In genomic region chr1:2273401-2274090, GRCh38 we compare ENCODE assay signal across 19 cellular contexts. TPM values are rescaled to one million over a fixed set of nuclear protein-coding genes. Genes with fewer than 3 reads are reported as not detected.
DNase-seq lines count a peak whose midpoint lies in the region; ATAC-seq, FAIRE-seq and TF ChIP-seq lines count a peak whose summit lies in the region.
"Had no signal": no experiment of that assay in that cellular context is flagged by ENCODE, and none has a peak within 500 bp of the region (broad histone marks: within the 10 kb centered on the region; RNA-seq: fewer than 3 reads in every experiment).

No MANE protein-coding gene starts in this region.

- no peak for TF ChIP-seq POLR2A in HepG2 (IDR thresholded peaks at IDR 0.05; ENCODE audit: insufficient read depth in 1 of 2, low read depth in 2 of 2, low read length in 2 of 2)
- no peak for TF ChIP-seq POLR2A in sigmoid colon (IDR thresholded peaks at IDR 0.05)

- no peak for TF ChIP-seq EP300 in HepG2 (IDR thresholded peaks at IDR 0.05; ENCODE audit: low read depth in 2 of 2, low read length in 2 of 2)
- no peak for TF ChIP-seq EP300 in HepG2 (CRISPR knock-in tag; IDR thresholded peaks at IDR 0.05; ENCODE audit: borderline replicate concordance)
- TF ChIP-seq EP300 in sigmoid colon (IDR thresholded peaks at IDR 0.05) = no peak

- FAIRE-seq in astrocyte (lab: Jason Lieb, UNC) (no peak), HepG2 (lab: Jason Lieb, UNC) (no peak)
- FAIRE-seq: GM12891, keratinocyte had no signal

- no peaks in the 10 kb centered on the region for H3K9me3 Mint-ChIP-seq in CD4-positive, alpha-beta T cell
- no peaks in the 10 kb centered on the region for H3K9me3 Mint-ChIP-seq in astrocyte (ENCODE audit: unreplicated experiment)
- no peaks in the 10 kb centered on the region for H3K9me3 Mint-ChIP-seq in type B pancreatic cell
- H3K9me3 Mint-ChIP-seq: IgD-negative memory B cell, naive B cell had no signal

- no peaks in the 10 kb centered on the region for H3K9me3 ChIP-seq in CD4-positive, alpha-beta T cell (ENCODE audit: control insufficient read depth, low read length)
- H3K9me3 ChIP-seq in astrocyte (ENCODE audit: insufficient read depth, low read depth, low read length) (no peaks in the 10 kb centered on the region), HepG2 (ENCODE audit: low read length) (no peaks in the 10 kb centered on the region), sigmoid colon (no peaks in the 10 kb centered on the region)
- H3K9me3 ChIP-seq: gastrocnemius medialis had no signal

- TF ChIP-seq CTCF in CD4-positive, alpha-beta T cell (IDR thresholded peaks at IDR 0.05) = no peak
- TF ChIP-seq CTCF in astrocyte (IDR thresholded peaks at IDR 0.05; ENCODE audit: insufficient read depth, low read depth, low read length) = no peak
- no peak for TF ChIP-seq CTCF in HepG2 (CRISPR knock-in tag; IDR thresholded peaks at IDR 0.05)
- no peak for TF ChIP-seq CTCF in sigmoid colon (IDR thresholded peaks at IDR 0.05)
- no peak for TF ChIP-seq CTCF in type B pancreatic cell (conservative IDR thresholded peaks at IDR 0.05)

- no peak for DNase-seq in CD4-positive, alpha-beta T cell
- DNase-seq in astrocyte (ENCODE audit: low read depth) (no peak), HepG2 (ENCODE audit: low spot score) (no peak), sigmoid colon (no peak), dedifferentiated amniotic fluid mesenchymal stem cell (ENCODE audit: extremely low spot score) (no peak), T-helper 1 cell (no peak), NCI-H226 (no peak), type B pancreatic cell (ENCODE audit: extremely low spot score, unreplicated experiment) (no peak)
- DNase-seq: activated CD4-positive, alpha-beta T cell treated with anti-CD3 and anti-CD28 coated beads, Interleukin-2, amount 50 U/mL, for 4 hours; effector memory CD4-positive, alpha-beta T cell; gastrocnemius medialis; naive B cell; NCI-H1048; SIG-M5 had no signal

- POLR2A ChIA-PET in CD4-positive, alpha-beta T cell (lab: Charles Lee) = no interaction called here
- POLR2A ChIA-PET in HepG2 (lab: Yijun Ruan, JAX) = no interaction called here

- no peak overlapping the region for H2AFZ ChIP-seq in astrocyte (ENCODE audit: low read depth, low read length)
- no peak overlapping the region for H2AFZ ChIP-seq in HepG2 (ENCODE audit: low read length)

- peaks cover 99% of the 10 kb centered on the region for H3K79me2 ChIP-seq in astrocyte (ENCODE audit: insufficient read depth, low read length)
- peaks cover 93% of the 10 kb centered on the region for H3K79me2 ChIP-seq in HepG2 (ENCODE audit: insufficient read depth, low read length)

- H3K27me3 ChIP-seq in CD4-positive, alpha-beta T cell (ENCODE audit: control insufficient read depth, insufficient read depth, low read length) = no peaks in the 10 kb centered on the region
- H3K27me3 ChIP-seq in astrocyte (ENCODE audit: insufficient read depth, low read length) = no peaks in the 10 kb centered on the region
- H3K27me3 ChIP-seq in HepG2 (ENCODE audit: control insufficient read depth in 1 of 2, insufficient read depth in 2 of 2, low read length in 2 of 2) = no peaks in the 10 kb centered on the region
- no peaks in the 10 kb centered on the region for H3K27me3 ChIP-seq in sigmoid colon
- H3K27me3 ChIP-seq: gastrocnemius medialis had no signal

- H3K36me3 ChIP-seq in astrocyte (ENCODE audit: insufficient read depth, low read length) (no peaks in the 10 kb centered on the region), HepG2 (replicated peaks in 1 of 2; ENCODE audit: control insufficient read depth in 1 of 2, insufficient read depth in 2 of 2, low read length in 2 of 2) (peaks cover 3 to 14% of the 10 kb centered on the region in 2 experiments; a peak in 4 of 5 replicates), sigmoid colon (no peaks in the 10 kb centered on the region)
- H3K36me3 ChIP-seq: gastrocnemius medialis had no signal

- BruUV-seq in HepG2 (replicated peaks; lab: Mats Ljungman, UMichigan) = no TSS peak

- CTCF ChIA-PET in CD4-positive, alpha-beta T cell (lab: Charles Lee) = no interaction called here
- CTCF ChIA-PET in HepG2 (lab: Yijun Ruan, JAX; ENCODE audit: low intra/inter-chr PET ratio, low total read pairs) = no interaction called here

- H3K27me3 Mint-ChIP-seq in CD4-positive, alpha-beta T cell = no peaks in the 10 kb centered on the region
- H3K27me3 Mint-ChIP-seq in astrocyte (ENCODE audit: low read depth, unreplicated experiment) (no peaks in the 10 kb centered on the region), type B pancreatic cell (no peaks in the 10 kb centered on the region)
- H3K27me3 Mint-ChIP-seq: brain, IgD-negative memory B cell, naive B cell had no signal

- peak; percentile 4 for ATAC-seq in CD4-positive, alpha-beta T cell (ENCODE audit: poor library complexity)
- no peak for ATAC-seq in HepG2
- ATAC-seq: gastrocnemius medialis had no signal

- peaks cover 73% of the 10 kb centered on the region for H3K4me1 Mint-ChIP-seq in CD4-positive, alpha-beta T cell (ENCODE audit: low read depth)
- H3K4me1 Mint-ChIP-seq in astrocyte (ENCODE audit: low read depth, unreplicated experiment) (peaks cover 49% of the 10 kb centered on the region), type B pancreatic cell (ENCODE audit: unreplicated experiment) (peaks cover 36% of the 10 kb centered on the region)

- H3K4me3 Mint-ChIP-seq in CD4-positive, alpha-beta T cell = peak overlapping the region; percentile 76
- H3K4me3 Mint-ChIP-seq in astrocyte (ENCODE audit: unreplicated experiment) = no peak overlapping the region
- H3K4me3 Mint-ChIP-seq in type B pancreatic cell = no peak overlapping the region
- H3K4me3 Mint-ChIP-seq: brain had no signal

- H4K20me1 ChIP-seq in astrocyte (ENCODE audit: insufficient read depth, low read length) (peaks cover 100% of the 10 kb centered on the region), HepG2 (ENCODE audit: insufficient read depth, low read length) (peaks cover 79% of the 10 kb centered on the region)

- H3K4me2 ChIP-seq in astrocyte (ENCODE audit: low read length) = no peak overlapping the region
- no peak overlapping the region for H3K4me2 ChIP-seq in HepG2 (ENCODE audit: low read depth, low read length)

- no peak for TF ChIP-seq RAD21 in HepG2 (CRISPR knock-in tag; IDR thresholded peaks at IDR 0.05)

- in situ Hi-C loops in HepG2 (cut with HindIII; ENCODE audit: extremely low pct_ligation_motif_present, low pct_unique_long_range_greater_than_20kb) = no loop called here

- H3K27ac ChIP-seq in CD4-positive, alpha-beta T cell (ENCODE audit: low read depth, low read length) = no peak overlapping the region
- H3K27ac ChIP-seq in astrocyte (ENCODE audit: low read depth, low read length) (no peak overlapping the region), HepG2 (ENCODE audit: extremely low read length, insufficient read depth, low read length) (no peak overlapping the region), sigmoid colon (peak overlapping the region; percentile 71 to 81 (median 75))

- intact Hi-C loops in CD4-positive, alpha-beta T cell (cut with DNase I, micrococcal nuclease) = no loop called here
- intact Hi-C loops in HepG2 (cut with micrococcal nuclease; ENCODE audit: unreplicated experiment) (no loop called here), sigmoid colon (cut with DNase I) (loop anchor here (5.0 kb wide), 1 partner anchor 36 kb away; no protein-coding TSS in a partner anchor)

- peak overlapping the region; percentile 91 for H3K27ac Mint-ChIP-seq in CD4-positive, alpha-beta T cell
- H3K27ac Mint-ChIP-seq in astrocyte (ENCODE audit: unreplicated experiment) (peak overlapping the region; percentile 53), type B pancreatic cell (no peak overlapping the region)

- H3K4me3 ChIP-seq in astrocyte (ENCODE audit: insufficient read depth, low read depth, low read length) (no peak overlapping the region), HepG2 (replicated peaks in 1 of 3; ENCODE audit: insufficient read depth in 1 of 3, low read depth in 2 of 3, low read length in 3 of 3) (no peak overlapping the region), sigmoid colon (peak overlapping the region in 1 of 4 donors; percentile 7)
- H3K4me3 ChIP-seq: gastrocnemius medialis, smooth muscle cell had no signal

- peaks cover 40% of the 10 kb centered on the region for H3K4me1 ChIP-seq in astrocyte (ENCODE audit: insufficient read depth, low read length)
- peaks cover 69% of the 10 kb centered on the region for H3K4me1 ChIP-seq in HepG2 (ENCODE audit: insufficient read depth, low read length)
- H3K4me1 ChIP-seq in sigmoid colon = peaks cover 0 to 100% (median 99%) of the 10 kb centered on the region in 4 donors

- H3K36me3 Mint-ChIP-seq in CD4-positive, alpha-beta T cell (ENCODE audit: low read depth) = peaks cover 56% of the 10 kb centered on the region
- H3K36me3 Mint-ChIP-seq in astrocyte (ENCODE audit: low read depth, unreplicated experiment) (no peaks in the 10 kb centered on the region), type B pancreatic cell (no peaks in the 10 kb centered on the region)
- H3K36me3 Mint-ChIP-seq: IgD-negative memory B cell had no signal

- WGBS in HepG2 (ENCODE audit: low lambda C conversion rate) = 89% methylated on average over 16 of the region's 29 CpGs
- WGBS in sigmoid colon, 2 donors = 87 to 90% methylated on average over 29 of the region's 29 CpGs

- H3K9ac ChIP-seq in astrocyte (ENCODE audit: low read length) (no peak overlapping the region), HepG2 (ENCODE audit: insufficient read depth, low read depth, low read length) (no peak overlapping the region)

RNA-seq across cellular contexts. Expression of gene SKI, which starts 45.4 kb away (rescaled TPM):
- total RNA-seq in CD4-positive, alpha-beta T cell = 100 to 1,000 TPM; 286 to 324 TPM
- total RNA-seq in astrocyte = 63.4 and 66.2 TPM in 2 replicates
- 6.9 and 9.6 TPM in 2 replicates for total RNA-seq in HepG2 (2016; rRNA removed; fragmentation: Illumina TruSeq; extraction: Trizol)
- total RNA-seq in HepG2 (2016; cell fraction: cytosol; rRNA removed; fragmentation: Illumina TruSeq; extraction: Trizol; ENCODE audit: low read depth) = 3.4 and 6.3 TPM in 2 replicates
- total RNA-seq in HepG2 (2016; cell fraction: insoluble cytoplasmic fraction; rRNA removed; fragmentation: Illumina TruSeq; extraction: Trizol) = 7.7 and 7.9 TPM in 2 replicates
- total RNA-seq in HepG2 (2016; cell fraction: membrane; rRNA removed; fragmentation: Illumina TruSeq; extraction: Trizol) = 4.6 and 5.7 TPM in 2 replicates
- total RNA-seq in HepG2 (2016; cell fraction: nucleus; rRNA removed; fragmentation: Illumina TruSeq; extraction: Trizol) = 10.6 and 12.2 TPM in 2 replicates
- polyA plus RNA-seq in HepG2 (2011; rRNA removed) = 4.7 and 5.9 TPM in 2 replicates
- 3.8 and 4.2 TPM in 2 replicates for polyA plus RNA-seq in HepG2 (2011; cell fraction: cytosol; rRNA removed)
- polyA plus RNA-seq in HepG2 (2011; cell fraction: nucleus; rRNA removed) = 20.3 and 21.2 TPM in 2 replicates
- 10.1 and 12.3 TPM in 2 replicates for polyA plus RNA-seq in HepG2 (2012)
- polyA plus RNA-seq in HepG2 (2016; cell fraction: cytosol; fragmentation: Illumina TruSeq; extraction: Trizol; ENCODE audit: low read depth) = 0.60 and 0.83 TPM in 2 replicates
- polyA plus RNA-seq in HepG2 (2016; cell fraction: insoluble cytoplasmic fraction; fragmentation: Illumina TruSeq; extraction: Trizol; ENCODE audit: low read depth) = 16.7 and 23.3 TPM in 2 replicates
- polyA plus RNA-seq in HepG2 (2016; cell fraction: membrane; fragmentation: Illumina TruSeq; extraction: Trizol; ENCODE audit: low read depth) = 3.7 and 4.4 TPM in 2 replicates
- 33.8 and 34.3 TPM in 2 replicates for polyA plus RNA-seq in HepG2 (2016; cell fraction: nucleus; fragmentation: Illumina TruSeq; extraction: Trizol; ENCODE audit: insufficient read depth, low read depth)
- 4.4 and 14.7 TPM in 2 replicates for polyA minus RNA-seq in HepG2 (2011; rRNA and poly(A)+ RNA removed; ENCODE audit: low replicate concordance)
- polyA minus RNA-seq in HepG2 (2011; cell fraction: cytosol; rRNA and poly(A)+ RNA removed) = 16.7 and 22.2 TPM in 2 replicates
- polyA minus RNA-seq in HepG2 (2011; cell fraction: nucleus; rRNA and poly(A)+ RNA removed) = 10.9 and 12.1 TPM in 2 replicates
- 10 to 100 TPM; 18.9 to 50.4 (median 26.9) TPM for total RNA-seq in sigmoid colon
- polyA plus RNA-seq in sigmoid colon = 10 to 100 TPM in 1 of 3 donors, 1 to 10 TPM in 2; 5.8 to 20.0 (median 6.6) TPM
- 52.7 and 55.7 TPM in 2 replicates for total RNA-seq in type B pancreatic cell (ENCODE audit: low replicate concordance)

Comparison
In these comparisons a context has a peak if more than half of its experiments do, and no peak if none do; other contexts are left out.
1. H3K27ac ChIP-seq: peak in sigmoid colon (4 of 4); none in CD4-positive, alpha-beta T cell (single experiment), astrocyte (single experiment) and HepG2 (single experiment).